9 cellular contexts compared by ENCODE assay signal in the genomic region with DNA sequence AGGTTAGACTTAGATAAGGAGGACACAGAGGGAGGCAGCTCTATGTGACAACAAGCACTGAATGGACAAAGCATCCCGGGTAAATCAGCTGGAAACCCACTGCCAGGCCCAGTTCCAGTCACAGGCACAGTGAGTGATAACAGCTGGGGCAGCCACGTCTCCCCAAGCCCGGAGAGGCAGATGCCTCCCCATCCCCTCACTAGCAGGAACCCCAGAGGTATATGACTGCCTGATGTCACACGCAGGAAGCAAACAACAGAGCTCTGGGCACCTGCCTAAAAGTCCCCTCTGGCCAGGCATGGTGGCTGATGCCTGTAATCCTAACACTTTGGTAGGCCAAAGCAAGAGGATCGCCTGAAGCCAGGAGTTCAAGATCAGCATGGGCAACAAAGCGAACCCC. TPM values are rescaled to one million over a fixed set of nuclear protein-coding genes. Genes with fewer than 3 reads are reported as not detected.
DNase-seq lines count a peak whose midpoint lies in the region; ATAC-seq, FAIRE-seq and TF ChIP-seq lines count a peak whose summit lies in the region.
"Had no signal": no experiment of that assay in that cellular context is flagged by ENCODE, and none has a peak within 500 bp of the region (broad histone marks: within the 10 kb centered on the region; RNA-seq: fewer than 3 reads in every experiment).

No MANE protein-coding gene starts in this region.

- in situ Hi-C loops in HepG2 (cut with HindIII; ENCODE audit: extremely low pct_ligation_motif_present, low pct_unique_long_range_greater_than_20kb) = no loop called here

- H3F3A ChIP-seq in smooth muscle cell (ENCODE audit: low read depth) = no peaks in the 10 kb centered on the region

- TF ChIP-seq RAD21 in HepG2 (CRISPR knock-in tag; IDR thresholded peaks at IDR 0.05) = no peak

- ATAC-seq in HepG2 = no peak

- FAIRE-seq in HepG2 (lab: Jason Lieb, UNC) = no peak
- FAIRE-seq: HTR-8/SVneo had no signal

- intact Hi-C loops in cardiac septum (cut with DNase I) = no loop called here
- intact Hi-C loops in HepG2 (cut with micrococcal nuclease; ENCODE audit: unreplicated experiment) = no loop called here

- WGBS in smooth muscle cell (ENCODE audit: low lambda C conversion rate) = 81% methylated on average over 6 of the region's 6 CpGs
- 85% methylated on average over 3 of the region's 6 CpGs for WGBS in HepG2 (ENCODE audit: low lambda C conversion rate)

- no TSS peak for BruUV-seq in HepG2 (replicated peaks; lab: Mats Ljungman, UMichigan)

- no peaks in the 10 kb centered on the region for H3K36me3 ChIP-seq in HUES6 (ENCODE audit: control insufficient read depth, insufficient read depth, low read length)
- H3K36me3 ChIP-seq in iPS-18a (ENCODE audit: control insufficient read depth, low read depth, low read length) = no peaks in the 10 kb centered on the region
- H3K36me3 ChIP-seq in smooth muscle cell (ENCODE audit: low read depth) = no peaks in the 10 kb centered on the region
- H3K36me3 ChIP-seq in WERI-Rb-1 = no peaks in the 10 kb centered on the region; the same call in 1 of the 2 replicates
- H3K36me3 ChIP-seq in HepG2 (replicated peaks in 1 of 2; ENCODE audit: control insufficient read depth in 1 of 2, insufficient read depth in 2 of 2, low read length in 2 of 2) = 0 out of 5 replicates have a peak, but pooled peaks cover 0 to 4% of the 10 kb centered on the region in 2 experiments

- peaks cover 37% of the 10 kb centered on the region for H3K4me1 ChIP-seq in HUES6 (ENCODE audit: control insufficient read depth, insufficient read depth, low read length)
- peaks cover 24% of the 10 kb centered on the region for H3K4me1 ChIP-seq in iPS-18a (ENCODE audit: control insufficient read depth, low read depth, low read length)
- peaks cover 12% of the 10 kb centered on the region for H3K4me1 ChIP-seq in smooth muscle cell (ENCODE audit: low read depth)
- peaks cover 44% of the 10 kb centered on the region for H3K4me1 ChIP-seq in HepG2 (ENCODE audit: insufficient read depth, low read length)

- H3K4me3 ChIP-seq in HUES6 (ENCODE audit: low read depth, low read length) = peak overlapping the region; percentile 27; the same call in 1 of the 2 replicates
- H3K4me3 ChIP-seq in iPS-18a (ENCODE audit: low read length) = peak overlapping the region; percentile 26
- H3K4me3 ChIP-seq in smooth muscle cell = no peak overlapping the region
- no peak overlapping the region for H3K4me3 ChIP-seq in WERI-Rb-1 (ENCODE audit: low read depth, low read length)
- no peak overlapping the region for H3K4me3 ChIP-seq in HepG2 (replicated peaks in 1 of 3; ENCODE audit: insufficient read depth in 1 of 3, low read depth in 2 of 3, low read length in 3 of 3)

- TF ChIP-seq EP300 in HepG2 (IDR thresholded peaks at IDR 0.05; ENCODE audit: low read depth in 2 of 2, low read length in 2 of 2) = no peak
- no peak for TF ChIP-seq EP300 in HepG2 (CRISPR knock-in tag; IDR thresholded peaks at IDR 0.05; ENCODE audit: borderline replicate concordance)

- H3K79me2 ChIP-seq in smooth muscle cell (ENCODE audit: low read depth) = peaks cover 29% of the 10 kb centered on the region
- H3K79me2 ChIP-seq in HepG2 (ENCODE audit: insufficient read depth, low read length) = peaks cover 15% of the 10 kb centered on the region

- TF ChIP-seq CTCF in RWPE1 (conservative IDR thresholded peaks at IDR 0.05; ENCODE audit: low read depth) (no peak), smooth muscle cell (IDR thresholded peaks at IDR 0.05; ENCODE audit: borderline replicate concordance, insufficient read depth, poor library complexity, severe bottlenecking) (no peak), WERI-Rb-1 (IDR thresholded peaks at IDR 0.05; ENCODE audit: low read depth, low read length) (no peak), HepG2 (CRISPR knock-in tag; IDR thresholded peaks at IDR 0.05) (no peak)

- H3K27me3 ChIP-seq in HUES6 (ENCODE audit: control insufficient read depth, insufficient read depth, low read length) = no peaks in the 10 kb centered on the region
- no peaks in the 10 kb centered on the region for H3K27me3 ChIP-seq in iPS-18a (ENCODE audit: control insufficient read depth, insufficient read depth, low read length)
- H3K27me3 ChIP-seq in smooth muscle cell (ENCODE audit: low read depth) = no peaks in the 10 kb centered on the region
- H3K27me3 ChIP-seq in WERI-Rb-1 (ENCODE audit: insufficient read depth, low read depth, severe bottlenecking) = no peaks in the 10 kb centered on the region
- no peaks in the 10 kb centered on the region for H3K27me3 ChIP-seq in HepG2 (ENCODE audit: control insufficient read depth in 1 of 2, insufficient read depth in 2 of 2, low read length in 2 of 2)

- H3K9me3 ChIP-seq in HUES6 (ENCODE audit: control insufficient read depth, insufficient read depth, low read depth, low read length) = no peaks in the 10 kb centered on the region
- no peaks in the 10 kb centered on the region for H3K9me3 ChIP-seq in iPS-18a (ENCODE audit: control insufficient read depth, low read depth, low read length)
- H3K9me3 ChIP-seq in smooth muscle cell (replicated peaks; ENCODE audit: low read depth) = no peaks in the 10 kb centered on the region
- no peaks in the 10 kb centered on the region for H3K9me3 ChIP-seq in WERI-Rb-1 (ENCODE audit: severe bottlenecking)
- no peaks in the 10 kb centered on the region for H3K9me3 ChIP-seq in HepG2 (ENCODE audit: low read length)

- H3K4me2 ChIP-seq in smooth muscle cell = peak overlapping the region; percentile 12
- H3K4me2 ChIP-seq in HepG2 (ENCODE audit: low read depth, low read length) = no peak overlapping the region

- H2AFZ ChIP-seq in smooth muscle cell (ENCODE audit: low read depth) (no peak overlapping the region), HepG2 (ENCODE audit: low read length) (no peak overlapping the region)

- no peak for TF ChIP-seq POLR2A in HepG2 (IDR thresholded peaks at IDR 0.05; ENCODE audit: insufficient read depth in 1 of 2, low read depth in 2 of 2, low read length in 2 of 2)

- H3K27ac ChIP-seq in HUES6 (ENCODE audit: low read depth, low read length) = no peak overlapping the region
- peak overlapping the region; percentile 76 for H3K27ac ChIP-seq in RWPE1
- no peak overlapping the region for H3K27ac ChIP-seq in iPS-18a (ENCODE audit: low read length)
- peak overlapping the region; percentile 48 for H3K27ac ChIP-seq in smooth muscle cell (ENCODE audit: low read depth)
- no peak overlapping the region for H3K27ac ChIP-seq in WERI-Rb-1
- no peak overlapping the region for H3K27ac ChIP-seq in HepG2 (ENCODE audit: extremely low read length, insufficient read depth, low read length)

- peaks cover 62% of the 10 kb centered on the region for H4K20me1 ChIP-seq in smooth muscle cell (ENCODE audit: low read depth)
- H4K20me1 ChIP-seq in HepG2 (ENCODE audit: insufficient read depth, low read length) = no peaks in the 10 kb centered on the region

- DNase-seq in RWPE1 (ENCODE audit: low spot score) (no peak), smooth muscle cell (lab: John Stamatoyannopoulos, UW; ENCODE audit: unreplicated experiment) (no peak), cardiac septum (ENCODE audit: low spot score) (no peak), WERI-Rb-1 (no peak), HepG2 (ENCODE audit: low spot score) (no peak)
- DNase-seq: GDM1 had no signal

- POLR2A ChIA-PET in RWPE1 (lab: Yijun Ruan, JAX; ENCODE audit: low non-redundant PET) = interaction anchor here (0.9 kb wide), 1 partner anchor 20 kb away, joined by 3 read pairs; no protein-coding TSS in a partner anchor
- POLR2A ChIA-PET in HepG2 (lab: Yijun Ruan, JAX) = interaction anchor here (0.6 kb wide), 1 partner anchor 335 kb away, joined by 3 read pairs; no protein-coding TSS in a partner anchor

- CTCF ChIA-PET in RWPE1 (lab: Yijun Ruan, JAX) = interaction anchor here (0.6 to 1.6 kb wide), 2 partner anchors 11 to 467 kb away, joined by 3 to 4 read pairs; no protein-coding TSS in a partner anchor
- CTCF ChIA-PET in HepG2 (lab: Yijun Ruan, JAX; ENCODE audit: low intra/inter-chr PET ratio, low total read pairs) = no interaction called here

- peak overlapping the region; percentile 21 for H3K9ac ChIP-seq in HUES6 (ENCODE audit: low read length)
- H3K9ac ChIP-seq in iPS-18a (ENCODE audit: low read length) = no peak overlapping the region
- H3K9ac ChIP-seq in smooth muscle cell (ENCODE audit: low read depth) = no peak overlapping the region
- no peak overlapping the region for H3K9ac ChIP-seq in HepG2 (ENCODE audit: insufficient read depth, low read depth, low read length)

RNA-seq across cellular contexts. Expression of gene C15orf62, which starts 18.2 kb away (rescaled TPM):
- total RNA-seq in smooth muscle cell (0.09 and 0.63 TPM in 2 replicates), cardiac septum (not detected), HepG2 (2016; rRNA removed; fragmentation: Illumina TruSeq; extraction: Trizol) (0.34 and 0.51 TPM in 2 replicates)
- polyA plus RNA-seq in smooth muscle cell (0.35 and 0.74 TPM in 2 replicates), HepG2 (2011; rRNA removed) (1.0 and 1.1 TPM in 2 replicates)
- not detected in 2 replicates for total RNA-seq in HepG2 (2016; cell fraction: cytosol; rRNA removed; fragmentation: Illumina TruSeq; extraction: Trizol; ENCODE audit: low read depth)
- 0.24 and 0.67 TPM in 2 replicates for total RNA-seq in HepG2 (2016; cell fraction: insoluble cytoplasmic fraction; rRNA removed; fragmentation: Illumina TruSeq; extraction: Trizol)
- total RNA-seq in HepG2 (2016; cell fraction: membrane; rRNA removed; fragmentation: Illumina TruSeq; extraction: Trizol) = 0.12 and 0.14 TPM in 2 replicates
- total RNA-seq in HepG2 (2016; cell fraction: nucleus; rRNA removed; fragmentation: Illumina TruSeq; extraction: Trizol) = 0.97 and 1.1 TPM in 2 replicates
- polyA plus RNA-seq in HepG2 (2011; cell fraction: cytosol; rRNA removed) = 0.38 and 0.59 TPM in 2 replicates
- 2.6 and 3.2 TPM in 2 replicates for polyA plus RNA-seq in HepG2 (2011; cell fraction: nucleus; rRNA removed)
- 1.3 and 1.5 TPM in 2 replicates for polyA plus RNA-seq in HepG2 (2012)
- not detected in 2 replicates for polyA plus RNA-seq in HepG2 (2016; cell fraction: cytosol; fragmentation: Illumina TruSeq; extraction: Trizol; ENCODE audit: low read depth)
- 0.23 and 0.52 TPM in 2 replicates for polyA plus RNA-seq in HepG2 (2016; cell fraction: insoluble cytoplasmic fraction; fragmentation: Illumina TruSeq; extraction: Trizol; ENCODE audit: low read depth)
- 0.17 and 0.19 TPM in 2 replicates for polyA plus RNA-seq in HepG2 (2016; cell fraction: membrane; fragmentation: Illumina TruSeq; extraction: Trizol; ENCODE audit: low read depth)
- polyA plus RNA-seq in HepG2 (2016; cell fraction: nucleus; fragmentation: Illumina TruSeq; extraction: Trizol; ENCODE audit: insufficient read depth, low read depth) = 1.7 and 2.1 TPM in 2 replicates
- polyA minus RNA-seq in HepG2 (2011; rRNA and poly(A)+ RNA removed; ENCODE audit: low replicate concordance) = 1.5 and 2.1 TPM in 2 replicates
- polyA minus RNA-seq in HepG2 (2011; cell fraction: cytosol; rRNA and poly(A)+ RNA removed) = 0.26 and 0.30 TPM in 2 replicates
- polyA minus RNA-seq in HepG2 (2011; cell fraction: nucleus; rRNA and poly(A)+ RNA removed) = 2.8 and 3.6 TPM in 2 replicates

RNA-seq across cellular contexts. Expression of gene ZFYVE19, which starts 18.9 kb away (rescaled TPM):
- total RNA-seq in smooth muscle cell (16.5 and 18.1 TPM in 2 replicates), cardiac septum (11.0 TPM), HepG2 (2016; rRNA removed; fragmentation: Illumina TruSeq; extraction: Trizol) (19.2 and 23.3 TPM in 2 replicates)
- polyA plus RNA-seq in smooth muscle cell (30.1 and 31.9 TPM in 2 replicates), HepG2 (2011; rRNA removed) (44.0 and 55.3 TPM in 2 replicates)
- total RNA-seq in HepG2 (2016; cell fraction: cytosol; rRNA removed; fragmentation: Illumina TruSeq; extraction: Trizol; ENCODE audit: low read depth) = 8.3 and 9.4 TPM in 2 replicates
- total RNA-seq in HepG2 (2016; cell fraction: insoluble cytoplasmic fraction; rRNA removed; fragmentation: Illumina TruSeq; extraction: Trizol) = 18.8 and 22.2 TPM in 2 replicates
- 14.4 and 14.9 TPM in 2 replicates for total RNA-seq in HepG2 (2016; cell fraction: membrane; rRNA removed; fragmentation: Illumina TruSeq; extraction: Trizol)
- total RNA-seq in HepG2 (2016; cell fraction: nucleus; rRNA removed; fragmentation: Illumina TruSeq; extraction: Trizol) = 20.2 and 21.1 TPM in 2 replicates
- 40.1 and 40.5 TPM in 2 replicates for polyA plus RNA-seq in HepG2 (2011; cell fraction: cytosol; rRNA removed)
- polyA plus RNA-seq in HepG2 (2011; cell fraction: nucleus; rRNA removed) = 167 and 208 TPM in 2 replicates
- 19.2 and 22.5 TPM in 2 replicates for polyA plus RNA-seq in HepG2 (2012)
- 6.8 and 9.0 TPM in 2 replicates for polyA plus RNA-seq in HepG2 (2016; cell fraction: cytosol; fragmentation: Illumina TruSeq; extraction: Trizol; ENCODE audit: low read depth)
- polyA plus RNA-seq in HepG2 (2016; cell fraction: insoluble cytoplasmic fraction; fragmentation: Illumina TruSeq; extraction: Trizol; ENCODE audit: low read depth) = 21.3 TPM in 2 replicates
- polyA plus RNA-seq in HepG2 (2016; cell fraction: membrane; fragmentation: Illumina TruSeq; extraction: Trizol; ENCODE audit: low read depth) = 11.2 and 14.4 TPM in 2 replicates
- 60.8 and 65.3 TPM in 2 replicates for polyA plus RNA-seq in HepG2 (2016; cell fraction: nucleus; fragmentation: Illumina TruSeq; extraction: Trizol; ENCODE audit: insufficient read depth, low read depth)
- 25.9 and 65.3 TPM in 2 replicates for polyA minus RNA-seq in HepG2 (2011; rRNA and poly(A)+ RNA removed; ENCODE audit: low replicate concordance)
- polyA minus RNA-seq in HepG2 (2011; cell fraction: cytosol; rRNA and poly(A)+ RNA removed) = 7.5 and 9.9 TPM in 2 replicates
- polyA minus RNA-seq in HepG2 (2011; cell fraction: nucleus; rRNA and poly(A)+ RNA removed) = 24.6 and 30.2 TPM in 2 replicates

RNA-seq across cellular contexts. Expression of gene DNAJC17, which starts 19.3 kb away (rescaled TPM):
- total RNA-seq in smooth muscle cell = 23.7 and 25.0 TPM in 2 replicates
- 33.6 and 35.3 TPM in 2 replicates for polyA plus RNA-seq in smooth muscle cell
- total RNA-seq in cardiac septum = 19.1 TPM
- total RNA-seq in HepG2 (2016; rRNA removed; fragmentation: Illumina TruSeq; extraction: Trizol) = 26.5 and 30.2 TPM in 2 replicates
- total RNA-seq in HepG2 (2016; cell fraction: cytosol; rRNA removed; fragmentation: Illumina TruSeq; extraction: Trizol; ENCODE audit: low read depth) = 6.4 and 7.8 TPM in 2 replicates
- total RNA-seq in HepG2 (2016; cell fraction: insoluble cytoplasmic fraction; rRNA removed; fragmentation: Illumina TruSeq; extraction: Trizol) = 30.1 and 30.4 TPM in 2 replicates
- total RNA-seq in HepG2 (2016; cell fraction: membrane; rRNA removed; fragmentation: Illumina TruSeq; extraction: Trizol) = 7.4 and 8.6 TPM in 2 replicates
- 17.9 and 19.3 TPM in 2 replicates for total RNA-seq in HepG2 (2016; cell fraction: nucleus; rRNA removed; fragmentation: Illumina TruSeq; extraction: Trizol)
- polyA plus RNA-seq in HepG2 (2011; rRNA removed) = 22.2 and 23.0 TPM in 2 replicates
- 25.4 and 31.1 TPM in 2 replicates for polyA plus RNA-seq in HepG2 (2011; cell fraction: cytosol; rRNA removed)
- polyA plus RNA-seq in HepG2 (2011; cell fraction: nucleus; rRNA removed) = 71.0 and 88.9 TPM in 2 replicates
- polyA plus RNA-seq in HepG2 (2012) = 15.6 and 17.8 TPM in 2 replicates
- 4.4 TPM in 2 replicates for polyA plus RNA-seq in HepG2 (2016; cell fraction: cytosol; fragmentation: Illumina TruSeq; extraction: Trizol; ENCODE audit: low read depth)
- polyA plus RNA-seq in HepG2 (2016; cell fraction: insoluble cytoplasmic fraction; fragmentation: Illumina TruSeq; extraction: Trizol; ENCODE audit: low read depth) = 27.5 and 28.1 TPM in 2 replicates
- 3.8 and 5.1 TPM in 2 replicates for polyA plus RNA-seq in HepG2 (2016; cell fraction: membrane; fragmentation: Illumina TruSeq; extraction: Trizol; ENCODE audit: low read depth)
- 36.5 and 39.9 TPM in 2 replicates for polyA plus RNA-seq in HepG2 (2016; cell fraction: nucleus; fragmentation: Illumina TruSeq; extraction: Trizol; ENCODE audit: insufficient read depth, low read depth)
- polyA minus RNA-seq in HepG2 (2011; rRNA and poly(A)+ RNA removed; ENCODE audit: low replicate concordance) = 9.9 and 24.8 TPM in 2 replicates
- polyA minus RNA-seq in HepG2 (2011; cell fraction: cytosol; rRNA and poly(A)+ RNA removed) = 5.3 and 10.7 TPM in 2 replicates
- polyA minus RNA-seq in HepG2 (2011; cell fraction: nucleus; rRNA and poly(A)+ RNA removed) = 27.2 and 33.7 TPM in 2 replicates

RNA-seq across cellular contexts. Expression of gene GCHFR, which starts 24.1 kb away (rescaled TPM):
- 9.1 and 12.4 TPM in 2 replicates for total RNA-seq in smooth muscle cell
- 8.9 and 19.0 TPM in 2 replicates for polyA plus RNA-seq in smooth muscle cell
- total RNA-seq in cardiac septum = 1.6 TPM
- 92.4 and 93.1 TPM in 2 replicates for total RNA-seq in HepG2 (2016; rRNA removed; fragmentation: Illumina TruSeq; extraction: Trizol)
- total RNA-seq in HepG2 (2016; cell fraction: cytosol; rRNA removed; fragmentation: Illumina TruSeq; extraction: Trizol; ENCODE audit: low read depth) = 106 and 198 TPM in 2 replicates
- 92.8 and 98.5 TPM in 2 replicates for total RNA-seq in HepG2 (2016; cell fraction: insoluble cytoplasmic fraction; rRNA removed; fragmentation: Illumina TruSeq; extraction: Trizol)
- 116 and 181 TPM in 2 replicates for total RNA-seq in HepG2 (2016; cell fraction: membrane; rRNA removed; fragmentation: Illumina TruSeq; extraction: Trizol)
- 33.3 and 38.5 TPM in 2 replicates for total RNA-seq in HepG2 (2016; cell fraction: nucleus; rRNA removed; fragmentation: Illumina TruSeq; extraction: Trizol)
- 51.5 and 55.8 TPM in 2 replicates for polyA plus RNA-seq in HepG2 (2011; rRNA removed)
- 71.1 and 107 TPM in 2 replicates for polyA plus RNA-seq in HepG2 (2011; cell fraction: cytosol; rRNA removed)
- 36.7 and 39.2 TPM in 2 replicates for polyA plus RNA-seq in HepG2 (2011; cell fraction: nucleus; rRNA removed)
- 23.3 and 24.8 TPM in 2 replicates for polyA plus RNA-seq in HepG2 (2012)
- polyA plus RNA-seq in HepG2 (2016; cell fraction: cytosol; fragmentation: Illumina TruSeq; extraction: Trizol; ENCODE audit: low read depth) = 113 and 197 TPM in 2 replicates
- polyA plus RNA-seq in HepG2 (2016; cell fraction: insoluble cytoplasmic fraction; fragmentation: Illumina TruSeq; extraction: Trizol; ENCODE audit: low read depth) = 83.4 and 86.6 TPM in 2 replicates
- polyA plus RNA-seq in HepG2 (2016; cell fraction: membrane; fragmentation: Illumina TruSeq; extraction: Trizol; ENCODE audit: low read depth) = 98.6 and 148 TPM in 2 replicates
- 46.0 and 55.2 TPM in 2 replicates for polyA plus RNA-seq in HepG2 (2016; cell fraction: nucleus; fragmentation: Illumina TruSeq; extraction: Trizol; ENCODE audit: insufficient read depth, low read depth)
- 37.3 and 70.3 TPM in 2 replicates for polyA minus RNA-seq in HepG2 (2011; rRNA and poly(A)+ RNA removed; ENCODE audit: low replicate concordance)
- polyA minus RNA-seq in HepG2 (2011; cell fraction: cytosol; rRNA and poly(A)+ RNA removed) = 16.0 and 18.6 TPM in 2 replicates
- polyA minus RNA-seq in HepG2 (2011; cell fraction: nucleus; rRNA and poly(A)+ RNA removed) = 13.9 and 15.3 TPM in 2 replicates

RNA-seq across cellular contexts. Expression of gene RMDN3, which starts 32.9 kb away (rescaled TPM):
- total RNA-seq in smooth muscle cell (11.0 and 12.8 TPM in 2 replicates), cardiac septum (21.1 TPM), HepG2 (2016; rRNA removed; fragmentation: Illumina TruSeq; extraction: Trizol) (10.5 and 19.5 TPM in 2 replicates)
- polyA plus RNA-seq in smooth muscle cell (20.0 and 25.1 TPM in 2 replicates), HepG2 (2011; rRNA removed) (16.8 and 18.2 TPM in 2 replicates)
- total RNA-seq in HepG2 (2016; cell fraction: cytosol; rRNA removed; fragmentation: Illumina TruSeq; extraction: Trizol; ENCODE audit: low read depth) = 18.0 and 20.7 TPM in 2 replicates
- total RNA-seq in HepG2 (2016; cell fraction: insoluble cytoplasmic fraction; rRNA removed; fragmentation: Illumina TruSeq; extraction: Trizol) = 7.9 and 18.6 TPM in 2 replicates
- total RNA-seq in HepG2 (2016; cell fraction: membrane; rRNA removed; fragmentation: Illumina TruSeq; extraction: Trizol) = 10.4 and 11.1 TPM in 2 replicates
- 22.7 and 25.4 TPM in 2 replicates for total RNA-seq in HepG2 (2016; cell fraction: nucleus; rRNA removed; fragmentation: Illumina TruSeq; extraction: Trizol)
- 17.5 and 19.5 TPM in 2 replicates for polyA plus RNA-seq in HepG2 (2011; cell fraction: cytosol; rRNA removed)
- 16.1 and 22.7 TPM in 2 replicates for polyA plus RNA-seq in HepG2 (2011; cell fraction: nucleus; rRNA removed)
- 19.5 and 21.1 TPM in 2 replicates for polyA plus RNA-seq in HepG2 (2012)
- polyA plus RNA-seq in HepG2 (2016; cell fraction: cytosol; fragmentation: Illumina TruSeq; extraction: Trizol; ENCODE audit: low read depth) = 5.8 and 6.1 TPM in 2 replicates
- 15.7 and 17.8 TPM in 2 replicates for polyA plus RNA-seq in HepG2 (2016; cell fraction: insoluble cytoplasmic fraction; fragmentation: Illumina TruSeq; extraction: Trizol; ENCODE audit: low read depth)
- polyA plus RNA-seq in HepG2 (2016; cell fraction: membrane; fragmentation: Illumina TruSeq; extraction: Trizol; ENCODE audit: low read depth) = 11.2 and 11.3 TPM in 2 replicates
- 60.2 and 62.0 TPM in 2 replicates for polyA plus RNA-seq in HepG2 (2016; cell fraction: nucleus; fragmentation: Illumina TruSeq; extraction: Trizol; ENCODE audit: insufficient read depth, low read depth)
- polyA minus RNA-seq in HepG2 (2011; rRNA and poly(A)+ RNA removed; ENCODE audit: low replicate concordance) = 12.7 and 29.0 TPM in 2 replicates
- polyA minus RNA-seq in HepG2 (2011; cell fraction: cytosol; rRNA and poly(A)+ RNA removed) = 12.9 and 13.8 TPM in 2 replicates
- 10.2 and 11.7 TPM in 2 replicates for polyA minus RNA-seq in HepG2 (2011; cell fraction: nucleus; rRNA and poly(A)+ RNA removed)

Comparison
In these comparisons a context has a peak if more than half of its experiments do, and no peak if none do; other contexts are left out.
1. H3K27ac ChIP-seq: peak in RWPE1 (single experiment) and smooth muscle cell (single experiment); none in HUES6 (single experiment), iPS-18a (single experiment), WERI-Rb-1 (single experiment) and HepG2 (single experiment).
2. H3K4me3 ChIP-seq: peak in HUES6 (single experiment) and iPS-18a (single experiment); none in smooth muscle cell (single experiment), WERI-Rb-1 (single experiment) and HepG2 (0 of 3).